In the genomic region with DNA sequence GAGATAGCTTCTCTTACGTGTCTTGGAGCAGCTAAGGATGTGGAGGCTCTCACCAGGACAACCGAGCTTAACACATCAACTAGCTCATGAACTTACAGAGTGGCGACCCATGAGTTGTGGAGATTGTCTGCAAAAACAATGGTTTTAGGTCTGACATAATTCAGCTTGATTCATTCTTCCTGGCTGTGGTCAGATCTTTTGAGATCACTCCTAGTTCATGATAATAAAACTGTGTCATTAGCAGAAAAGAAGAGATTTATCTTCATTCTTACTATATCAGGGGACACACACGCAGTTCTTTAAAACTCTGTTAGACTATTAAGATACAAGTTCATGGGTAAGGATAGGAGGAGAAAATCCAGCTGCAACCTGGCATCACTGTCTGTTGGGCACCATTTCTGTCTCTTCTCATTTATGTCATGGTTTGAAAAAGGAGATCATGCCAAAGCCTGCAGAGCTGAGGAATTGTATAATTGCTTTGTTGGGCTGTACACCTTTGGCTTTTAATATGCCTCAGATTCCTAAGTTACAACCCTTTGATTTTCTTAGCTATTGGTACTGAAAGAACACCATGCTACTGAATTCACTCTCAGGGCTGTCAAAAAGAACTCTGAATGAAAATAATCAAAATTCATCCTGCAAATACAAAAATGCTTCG, we compare ENCODE assay signal across 15 cellular contexts.
A peak's percentile ranks its signal among the peaks of the same experiment; 100 is the strongest.
DNase-seq lines count a peak whose midpoint lies in the region; ATAC-seq and TF ChIP-seq lines count a peak whose summit lies in the region.
"Had no signal": no experiment of that assay in that cellular context is flagged by ENCODE, and none has a peak within 500 bp of the region (broad histone marks: within the 10 kb centered on the region; RNA-seq: fewer than 3 reads in every experiment).

No MANE protein-coding gene starts in this region.

- H3K4me3 ChIP-seq in SJSA1 (no peak overlapping the region), fibroblast of pulmonary artery (replicated peaks; ENCODE audit: low read depth, low read length) (no peak overlapping the region), skeletal muscle cell (ENCODE audit: low read depth, low read length) (no peak overlapping the region), gastrocnemius medialis (no peak overlapping the region)
- H3K4me3 ChIP-seq: prostate gland had no signal

- peaks cover 49% of the 10 kb centered on the region for H3K4me1 ChIP-seq in SJSA1 (replicated peaks)
- H3K4me1 ChIP-seq in gastrocnemius medialis = peaks cover 7 to 9% of the 10 kb centered on the region in 2 donors
- H3K4me1 ChIP-seq: prostate gland had no signal

- TF ChIP-seq POLR2A in gastrocnemius medialis (IDR thresholded peaks at IDR 0.05) = no peak

- H3K9me3 ChIP-seq in SJSA1 (replicated peaks) (no peaks in the 10 kb centered on the region), gastrocnemius medialis (no peaks in the 10 kb centered on the region)
- H3K9me3 ChIP-seq: prostate gland had no signal

- intact Hi-C loops in left colon (cut with DNase I, micrococcal nuclease) = no loop called here
- intact Hi-C loops in gastrocnemius medialis (cut with DNase I; ENCODE audit: low total_unique reads) = no loop called here

- TF ChIP-seq CTCF in fibroblast of pulmonary artery (IDR thresholded peaks at IDR 0.05; ENCODE audit: low read length, missing control alignments) = no peak
- TF ChIP-seq CTCF in gastrocnemius medialis (IDR thresholded peaks at IDR 0.05 in 4 of 5, conservative IDR thresholded peaks at IDR 0.05 in 1 of 5) = no peak

- peak; percentile 91 for DNase-seq in EH (ENCODE audit: low read depth)
- DNase-seq in SJSA1 (ENCODE audit: low read depth in 1 of 2, low spot score in 2 of 2) = peak; percentile 66 to 81
- DNase-seq in fibroblast of pulmonary artery (ENCODE audit: low read depth) = peak; percentile 95
- peak; percentile 93 for DNase-seq in skeletal muscle cell (ENCODE audit: low read depth)
- no peak for DNase-seq in left colon
- no peak for DNase-seq in gastrocnemius medialis
- DNase-seq in stimulated activated CD4-positive, alpha-beta T cell treated with anti-CD3 and anti-CD28 coated beads, Interleukin-4, amount 100 ng/mL, for 1 hour = no peak
- no peak for DNase-seq in activated T-cell treated with anti-CD3 and anti-CD28 coated beads for 4 hours
- DNase-seq: activated T-cell treated with anti-CD3 and anti-CD28 coated beads, Interleukin-2, amount 50 U/mL, for 48 hours; CD8-positive, alpha-beta T cell; left cardiac atrium; SHP77 had no signal

- H3K27me3 ChIP-seq in SJSA1 (replicated peaks) (no peaks in the 10 kb centered on the region), gastrocnemius medialis (no peaks in the 10 kb centered on the region)

- H3K36me3 ChIP-seq in SJSA1 = no peaks in the 10 kb centered on the region
- H3K36me3 ChIP-seq in gastrocnemius medialis = no peaks in the 10 kb centered on the region
- H3K36me3 ChIP-seq: prostate gland had no signal

- ATAC-seq in left colon (no peak), gastrocnemius medialis (no peak)
- ATAC-seq: CD8-positive, alpha-beta T cell; esophagus mucosa; HCT116 had no signal

- in situ Hi-C loops in gastrocnemius medialis (cut with MboI; ENCODE audit: low sequenced_read_pairs in 4 of 4) = no loop called here

- H3K27ac ChIP-seq in SJSA1 (peak overlapping the region; percentile 93), gastrocnemius medialis (no peak overlapping the region)
- H3K27ac ChIP-seq: prostate gland had no signal

Comparison
In these comparisons a context has a peak if more than half of its experiments do, and no peak if none do; other contexts are left out.
1. DNase-seq: peak in EH (single experiment), SJSA1 (2 of 2), fibroblast of pulmonary artery (single experiment) and skeletal muscle cell (single experiment); none in left colon (0 of 2), gastrocnemius medialis (0 of 2), stimulated activated CD4-positive, alpha-beta T cell treated with anti-CD3 and anti-CD28 coated beads, Interleukin-4, amount 100 ng/mL, for 1 hour (single experiment) and activated T-cell treated with anti-CD3 and anti-CD28 coated beads for 4 hours (single experiment).